In the genomic region with DNA sequence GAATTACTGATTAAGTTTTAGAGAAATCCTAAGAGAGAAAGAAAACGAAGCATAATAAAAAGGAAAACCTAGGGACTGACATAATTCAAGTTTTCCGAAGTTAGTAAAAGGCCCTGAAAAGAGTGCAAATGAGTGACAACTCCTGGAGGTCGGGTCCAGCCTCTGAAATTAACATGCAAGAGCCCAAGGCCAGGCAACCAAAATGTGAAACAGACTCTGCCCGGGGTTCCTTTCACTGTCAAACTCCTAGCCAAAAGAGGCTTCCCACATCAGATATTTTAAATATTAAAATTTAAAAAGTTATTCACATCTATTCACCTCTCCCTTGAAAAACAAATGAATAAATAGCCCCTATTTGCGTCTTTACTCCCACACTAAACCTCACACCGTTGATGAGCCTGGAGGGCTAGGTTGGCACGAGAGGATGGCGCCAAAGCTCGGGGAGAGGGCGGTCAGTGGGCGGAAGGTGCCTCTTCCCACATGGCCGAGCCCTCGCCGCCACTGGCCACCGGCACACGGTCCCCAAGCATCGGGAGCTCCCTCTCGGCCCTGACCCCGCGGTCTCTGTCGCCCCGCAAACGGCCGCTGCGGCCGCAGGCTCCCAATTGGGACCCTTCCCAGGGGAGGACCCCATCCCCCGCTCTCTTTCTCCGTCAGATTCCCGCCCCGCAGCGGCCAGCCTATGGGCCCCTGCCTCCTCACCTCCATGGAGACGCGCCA, we compare ENCODE assay signal across 9 cellular contexts. TPM values are rescaled to one million over a fixed set of nuclear protein-coding genes. Genes with fewer than 3 reads are reported as not detected.
DNase-seq lines count a peak whose midpoint lies in the region; ATAC-seq and TF ChIP-seq lines count a peak whose summit lies in the region.
"Had no signal": no experiment of that assay in that cellular context is flagged by ENCODE, and none has a peak within 500 bp of the region (broad histone marks: within the 10 kb centered on the region; RNA-seq: fewer than 3 reads in every experiment).

No MANE protein-coding gene starts in this region.

- H3K27me3 Mint-ChIP-seq in T-helper 1 cell treated with Interleukin-12 subunit alpha and Interleukin-12 subunit beta and Interleukin-4 antibody, amounts not matched to agents 30 μg/mL and 1 μg/mL, for 36 hours (ENCODE audit: low read depth): peaks cover 7% of the 10 kb centered on the region
- H3K27me3 Mint-ChIP-seq in activated naive CD8-positive, alpha-beta T cell treated with anti-CD3 and anti-CD28 coated beads, Interleukin-2, amount 50 U/mL, for 24 hours: peaks cover 2% of the 10 kb centered on the region

- H3K27ac ChIP-seq in KOPT-K1 (ENCODE audit: low read depth, low read length, poor library complexity, severe bottlenecking) (peak overlapping the region; percentile 83), smooth muscle cell (ENCODE audit: low read depth) (peak overlapping the region; percentile 68)

- H3K36me3 Mint-ChIP-seq in T-helper 1 cell treated with Interleukin-12 subunit alpha and Interleukin-12 subunit beta and Interleukin-4 antibody, amounts not matched to agents 30 μg/mL and 1 μg/mL, for 36 hours (ENCODE audit: low read depth): peaks cover 14% of the 10 kb centered on the region
- peaks cover 26% of the 10 kb centered on the region for H3K36me3 Mint-ChIP-seq in activated naive CD8-positive, alpha-beta T cell treated with anti-CD3 and anti-CD28 coated beads, Interleukin-2, amount 50 U/mL, for 24 hours (ENCODE audit: low read depth)

- H3K79me2 ChIP-seq in smooth muscle cell (ENCODE audit: low read depth): peaks cover 54% of the 10 kb centered on the region

- WGBS in smooth muscle cell (ENCODE audit: low lambda C conversion rate): under 1% methylated on average over 24 of the region's 33 CpGs

- no peak for DNase-seq in T-helper 1 cell
- peak; percentile 40 for DNase-seq in activated naive CD8-positive, alpha-beta T cell treated with anti-CD3 and anti-CD28 coated beads, Interleukin-2, amount 50 U/mL, for 24 hours
- no peak for DNase-seq in smooth muscle cell (lab: John Stamatoyannopoulos, UW; ENCODE audit: unreplicated experiment)
- DNase-seq in NCI-H446 treated with DMSO at 0.1 percent for 48 hours (lab: John Stamatoyannopoulos, UW): no peak

- H2AFZ ChIP-seq in smooth muscle cell (ENCODE audit: low read depth): peak overlapping the region; percentile 99

- H3K4me3 Mint-ChIP-seq in T-helper 1 cell treated with Interleukin-12 subunit alpha and Interleukin-12 subunit beta and Interleukin-4 antibody, amounts not matched to agents 30 μg/mL and 1 μg/mL, for 36 hours: peak overlapping the region; percentile 84
- H3K4me3 Mint-ChIP-seq in activated naive CD8-positive, alpha-beta T cell treated with anti-CD3 and anti-CD28 coated beads, Interleukin-2, amount 50 U/mL, for 24 hours: peak overlapping the region; percentile 90

- H3F3A ChIP-seq in smooth muscle cell (ENCODE audit: low read depth): no peaks in the 10 kb centered on the region

- H3K36me3 ChIP-seq in KOPT-K1 (ENCODE audit: insufficient read depth, low read length) (peaks cover 37% of the 10 kb centered on the region), iPS-15b (ENCODE audit: control insufficient read depth, insufficient read depth, low read length) (peaks cover 5% of the 10 kb centered on the region), smooth muscle cell (ENCODE audit: low read depth) (no peaks in the 10 kb centered on the region)

- H3K4me3 ChIP-seq in iPS-15b (ENCODE audit: low read depth, low read length): peak overlapping the region; percentile 84
- H3K4me3 ChIP-seq in smooth muscle cell: peak overlapping the region; percentile 99

- H3K9ac ChIP-seq in iPS-15b (ENCODE audit: low read depth, low read length): peak overlapping the region; percentile 73
- peak overlapping the region; percentile 90 for H3K9ac ChIP-seq in smooth muscle cell (ENCODE audit: low read depth)

- H3K9me3 ChIP-seq in KOPT-K1 (ENCODE audit: insufficient read depth, low read length, poor library complexity, severe bottlenecking) (no peaks in the 10 kb centered on the region), iPS-15b (ENCODE audit: control insufficient read depth, insufficient read depth, low read length) (no peaks in the 10 kb centered on the region), smooth muscle cell (replicated peaks; ENCODE audit: low read depth) (no peaks in the 10 kb centered on the region)

- peak overlapping the region; percentile 85 for H3K4me2 ChIP-seq in smooth muscle cell

- H3K9me3 Mint-ChIP-seq in T-helper 1 cell treated with Interleukin-12 subunit alpha and Interleukin-12 subunit beta and Interleukin-4 antibody, amounts not matched to agents 30 μg/mL and 1 μg/mL, for 36 hours: no peaks in the 10 kb centered on the region
- H3K9me3 Mint-ChIP-seq in activated naive CD8-positive, alpha-beta T cell treated with anti-CD3 and anti-CD28 coated beads, Interleukin-2, amount 50 U/mL, for 24 hours: peaks cover 10% of the 10 kb centered on the region

- H3K27me3 ChIP-seq in iPS-15b (ENCODE audit: control insufficient read depth, insufficient read depth, low read length): no peaks in the 10 kb centered on the region
- H3K27me3 ChIP-seq in smooth muscle cell (ENCODE audit: low read depth): no peaks in the 10 kb centered on the region

- no peak for TF ChIP-seq CTCF in smooth muscle cell (IDR thresholded peaks at IDR 0.05; ENCODE audit: borderline replicate concordance, insufficient read depth, poor library complexity, severe bottlenecking)

- H3K27ac Mint-ChIP-seq in T-helper 1 cell treated with Interleukin-12 subunit alpha and Interleukin-12 subunit beta and Interleukin-4 antibody, amounts not matched to agents 30 μg/mL and 1 μg/mL, for 36 hours: peak overlapping the region; percentile 72
- H3K27ac Mint-ChIP-seq in activated naive CD8-positive, alpha-beta T cell treated with anti-CD3 and anti-CD28 coated beads, Interleukin-2, amount 50 U/mL, for 24 hours: peak overlapping the region; percentile 80

- peaks cover 34% of the 10 kb centered on the region for H4K20me1 ChIP-seq in smooth muscle cell (ENCODE audit: low read depth)

- peak; percentile 34 for ATAC-seq in GM21825 (IDR thresholded peaks at IDR 0.05; ENCODE audit: unreplicated experiment)
- ATAC-seq in activated naive CD8-positive, alpha-beta T cell treated with anti-CD3 and anti-CD28 coated beads, Interleukin-2, amount 50 U/mL, for 24 hours: peak; percentile 20

- H3K4me1 ChIP-seq in iPS-15b (ENCODE audit: control insufficient read depth, insufficient read depth, low read length): peaks cover 4% of the 10 kb centered on the region
- peaks cover 11% of the 10 kb centered on the region for H3K4me1 ChIP-seq in smooth muscle cell (ENCODE audit: low read depth)

- H3K4me1 Mint-ChIP-seq in T-helper 1 cell treated with Interleukin-12 subunit alpha and Interleukin-12 subunit beta and Interleukin-4 antibody, amounts not matched to agents 30 μg/mL and 1 μg/mL, for 36 hours (ENCODE audit: low read depth): peaks cover 28% of the 10 kb centered on the region
- peaks cover 39% of the 10 kb centered on the region for H3K4me1 Mint-ChIP-seq in activated naive CD8-positive, alpha-beta T cell treated with anti-CD3 and anti-CD28 coated beads, Interleukin-2, amount 50 U/mL, for 24 hours

RNA-seq across cellular contexts. Expression of gene PPM1G, which starts 0.6 kb away (rescaled TPM):
- 30.2 and 32.8 TPM in 2 replicates for total RNA-seq in smooth muscle cell
- 48.7 and 60.0 TPM in 2 replicates for polyA plus RNA-seq in smooth muscle cell

RNA-seq across cellular contexts. Expression of gene NRBP1, which starts 19.7 kb away (rescaled TPM):
- total RNA-seq in smooth muscle cell: 134 and 145 TPM in 2 replicates
- polyA plus RNA-seq in smooth muscle cell: 195 and 197 TPM in 2 replicates

RNA-seq across cellular contexts. Expression of gene ZNF513, which starts 28.2 kb away (rescaled TPM):
- 6.5 and 7.6 TPM in 2 replicates for total RNA-seq in smooth muscle cell
- polyA plus RNA-seq in smooth muscle cell: 15.7 and 21.3 TPM in 2 replicates

RNA-seq across cellular contexts. Expression of gene KRTCAP3, which starts 33.4 kb away (rescaled TPM):
- total RNA-seq in smooth muscle cell: 1.7 and 2.9 TPM in 2 replicates
- 3.2 and 9.2 TPM in 2 replicates for polyA plus RNA-seq in smooth muscle cell
- total RNA-seq: pulmonary artery endothelial cell had no signal

RNA-seq across cellular contexts. Expression of gene SNX17, which starts 38.3 kb away (rescaled TPM):
- total RNA-seq in smooth muscle cell: 84.5 and 88.4 TPM in 2 replicates
- 128 and 155 TPM in 2 replicates for polyA plus RNA-seq in smooth muscle cell
